Comparison of ENCODE assay signal across 6 cellular contexts in genomic region chr19:3955276-3955675, GRCh38. TPM values are rescaled to one million over a fixed set of nuclear protein-coding genes. Genes with fewer than 3 reads are reported as not detected.
"Had no signal": no experiment of that assay in that cellular context is flagged by ENCODE, and none has a peak within 500 bp of the region (broad histone marks: within the 10 kb centered on the region; RNA-seq: fewer than 3 reads in every experiment).

No MANE protein-coding gene starts in this region.

RNA-seq across cellular contexts. Expression of gene NMRK2, which starts 22.4 kb away (rescaled TPM):
- total RNA-seq: activated CD8-positive, alpha-beta T cell treated with anti-CD3 and anti-CD28 coated beads for 36 hours; activated naive CD8-positive, alpha-beta T cell treated with anti-CD3 and anti-CD28 coated beads, Interleukin-2, amount 10 ng/mL, durations not matched to agents 7 days and 5 days; MCF 10A; PC-3; SJSA1; T-helper 1 cell treated with Interleukin-12 subunit alpha and Interleukin-12 subunit beta and Interleukin-4 antibody, amounts not matched to agents 30 ng/mL and 1 ng/mL, for 36 hours had no signal
